Comparison of ENCODE assay signal across 20 cellular contexts in the genomic region with DNA sequence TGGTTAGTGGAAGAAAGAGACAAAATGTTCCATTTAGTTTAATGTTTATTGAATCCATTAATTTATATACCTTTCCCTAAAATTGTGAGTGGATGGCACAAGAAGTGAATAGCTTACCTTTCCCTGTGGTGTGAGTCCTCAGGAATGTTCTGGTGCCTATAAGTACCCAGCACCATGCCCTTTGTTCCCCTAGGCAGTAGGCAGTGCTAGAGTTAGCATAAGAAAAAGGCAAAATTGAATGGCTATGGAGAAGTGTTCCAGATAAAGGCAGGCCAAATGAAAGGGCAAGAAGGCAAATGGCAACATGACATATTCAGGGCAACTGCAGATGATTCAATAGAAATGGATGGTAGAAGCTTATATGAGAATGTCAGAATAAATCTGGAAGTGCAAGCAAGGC.
"Had no signal": no experiment of that assay in that cellular context is flagged by ENCODE, and none has a peak within 500 bp of the region (broad histone marks: within the 10 kb centered on the region; RNA-seq: fewer than 3 reads in every experiment).

No MANE protein-coding gene starts in this region.

- H3K27me3 ChIP-seq: brain microvascular endothelial cell, cardiac muscle cell had no signal

- H3K27ac ChIP-seq: brain microvascular endothelial cell, cardiac muscle cell, PC-9 had no signal

- H3K4me3 ChIP-seq: cardiac muscle cell, PC-9 had no signal

- DNase-seq: activated B cell treated with CpG ODN at 0.5 μM for 24 hours; activated CD4-positive, alpha-beta memory T cell treated with anti-CD3 and anti-CD28 coated beads for 36 hours; activated CD4-positive, alpha-beta T cell treated with anti-CD3 and anti-CD28 coated beads for 1 hour; activated CD4-positive, alpha-beta T cell treated with anti-CD3 and anti-CD28 coated beads, Interleukin-2, amount 10 ng/mL, durations not matched to agents 24 days and 14 days; activated CD8-positive, alpha-beta memory T cell treated with anti-CD3 and anti-CD28 coated beads for 24 hours; activated gamma-delta T cell; activated naive CD4-positive, alpha-beta T cell treated with anti-CD3 and anti-CD28 coated beads for 36 hours; activated T-cell treated with anti-CD3 and anti-CD28 coated beads, Interleukin-2, amount 50 U/mL, for 48 hours; brain microvascular endothelial cell; MM.1S; NCI-H1105; NCI-H1436; NCI-H1694 treated with DMSO at 0.1 percent for 48 hours; NCI-H2029 treated with DMSO at 0.1 percent for 48 hours; NCI-H510A treated with DMSO at 0.1 percent for 48 hours; NCI-H69; NK-92 treated with Interleukin-12 subunit alpha and Interleukin-12 subunit beta, amount 100 ng/mL, for 24 hours; PC-9; SHP77 treated with DMSO at 0.1 percent for 48 hours had no signal

- H3K36me3 ChIP-seq: brain microvascular endothelial cell, cardiac muscle cell had no signal
